In the genomic region with DNA sequence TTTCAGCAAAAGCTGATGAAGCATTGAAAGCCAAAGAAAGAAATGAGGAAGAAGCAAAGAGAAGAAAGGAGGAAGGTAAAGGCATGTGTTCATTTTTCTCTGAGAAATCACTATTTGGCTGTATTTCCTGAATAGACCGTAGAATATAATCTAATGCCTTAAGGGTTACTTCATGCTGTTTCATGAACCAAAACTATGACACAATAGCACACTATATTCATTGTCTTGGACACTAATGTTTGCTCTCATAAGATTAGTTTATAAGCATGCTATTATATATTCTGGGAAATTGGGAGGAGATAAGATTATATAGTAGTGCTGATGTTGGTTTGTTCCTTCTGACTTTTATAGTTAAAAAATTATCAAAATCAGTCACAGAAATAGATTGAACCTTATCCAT, we compare ENCODE assay signal across 32 cellular contexts.
DNase-seq lines count a peak whose midpoint lies in the region; ATAC-seq and TF ChIP-seq lines count a peak whose summit lies in the region.
"Had no signal": no experiment of that assay in that cellular context is flagged by ENCODE, and none has a peak within 500 bp of the region (broad histone marks: within the 10 kb centered on the region; RNA-seq: fewer than 3 reads in every experiment).

No MANE protein-coding gene starts in this region.

- no peak overlapping the region for H3K27ac ChIP-seq in foreskin keratinocyte
- H3K27ac ChIP-seq: left ventricle myocardium inferior, pancreas, skin epidermis, suprapubic skin, upper lobe of left lung, VCaP had no signal

- no peaks in the 10 kb centered on the region for H3K27me3 ChIP-seq in foreskin keratinocyte
- H3K27me3 ChIP-seq: pancreas, suprapubic skin, upper lobe of left lung had no signal

- peaks cover 14% of the 10 kb centered on the region for H3K4me1 ChIP-seq in foreskin keratinocyte
- H3K4me1 ChIP-seq: left ventricle myocardium inferior, pancreas, suprapubic skin, upper lobe of left lung had no signal

- in situ Hi-C loops in KBM-7 (cut with MboI; ENCODE audit: low pct_unique_long_range_greater_than_20kb, low sequenced_read_pairs) = no loop called here

- peak; percentile 54 for ATAC-seq in foreskin keratinocyte
- ATAC-seq: effector memory CD8-positive, alpha-beta T cell; pancreas had no signal

- TF ChIP-seq CTCF in foreskin keratinocyte (conservative IDR thresholded peaks at IDR 0.05) = no peak

- DNase-seq in COLO829 (ENCODE audit: low spot score) = peak; percentile 23
- DNase-seq in KBM-7 = peak; percentile 12
- peak; percentile 2 for DNase-seq in amniotic epithelial cell (ENCODE audit: low read depth)
- DNase-seq in foreskin keratinocyte = peak in 1 of 2 donors; percentile 31
- no peak for DNase-seq in hypothalamus (lab: John Stamatoyannopoulos, UW)
- DNase-seq in SHP77 treated with DMSO at 0.1 percent for 48 hours (lab: John Stamatoyannopoulos, UW) = no peak
- DNase-seq in AG20443 (ENCODE audit: low spot score) = no peak
- DNase-seq: activated CD4-positive, alpha-beta T cell treated with anti-CD3 and anti-CD28 coated beads for 4 hours; activated T-cell treated with anti-CD3 and anti-CD28 coated beads for 4 hours; anterior cingulate cortex; C1 segment of cervical spinal cord; Calu3; cortex of kidney; DMS79; effector memory CD8-positive, alpha-beta T cell; immature natural killer cell; left ventricle myocardium inferior; mesendoderm; MM.1S; NCI-H146; NCI-H2107; NCI-H446; NCI-H774; pancreas; RPMI8226; SK-N-SH; stimulated activated naive CD4-positive, alpha-beta T cell; T-helper 2 cell; upper lobe of left lung had no signal

Comparison
In these comparisons a context has a peak if more than half of its experiments do, and no peak if none do; other contexts are left out.
1. DNase-seq: peak in COLO829 (single experiment), KBM-7 (single experiment) and amniotic epithelial cell (single experiment); none in hypothalamus (0 of 51), SHP77 treated with DMSO at 0.1 percent for 48 hours (single experiment) and AG20443 (single experiment).